1 cellular context compared by ENCODE assay signal in genomic region chr5:179122411-179123108, GRCh38.
TF ChIP-seq lines count a peak whose summit lies in the region.

No MANE protein-coding gene starts in this region.

TF ChIP-seq in H1, 55 proteins besides CTCF, POLR2A, EP300 and RAD21 (continued from another document):
- TF ChIP-seq CTBP2 (IDR thresholded peaks at IDR 0.05; ENCODE audit: borderline replicate concordance, insufficient read depth, insufficient read length, low read length) (no peak), MAFK (IDR thresholded peaks at IDR 0.05; ENCODE audit: low read depth, low read length) (no peak), RNF2 (IDR thresholded peaks at IDR 0.05; ENCODE audit: borderline replicate concordance, low read depth, low read length, missing control alignments, poor library complexity, severe bottlenecking) (no peak), NANOG (IDR thresholded peaks at IDR 0.05; ENCODE audit: insufficient read depth, low read depth, low read length, poor library complexity, severe bottlenecking) (no peak), EGR1 (IDR thresholded peaks at IDR 0.05; ENCODE audit: borderline replicate concordance, low read depth, low read length) (no peak), CREB1 (IDR thresholded peaks at IDR 0.05) (no peak), TEAD4 (IDR thresholded peaks at IDR 0.05; ENCODE audit: low read depth, low read length) (no peak), BRCA1 (IDR thresholded peaks at IDR 0.05; ENCODE audit: low read depth, low read length) (no peak), TAF1 (IDR thresholded peaks at IDR 0.05; ENCODE audit: low read depth, low read length) (no peak), HDAC6 (IDR thresholded peaks at IDR 0.05; ENCODE audit: low read depth, low read length) (no peak), SUZ12 (IDR thresholded peaks at IDR 0.05; ENCODE audit: low read length) (no peak), ATF2 (IDR thresholded peaks at IDR 0.05; ENCODE audit: low read length) (no peak), SP1 (IDR thresholded peaks at IDR 0.05; ENCODE audit: low read depth, low read length) (no peak), EZH2 (IDR thresholded peaks at IDR 0.05; ENCODE audit: low read depth, low read length, severe bottlenecking) (no peak)
